In the genomic region with DNA sequence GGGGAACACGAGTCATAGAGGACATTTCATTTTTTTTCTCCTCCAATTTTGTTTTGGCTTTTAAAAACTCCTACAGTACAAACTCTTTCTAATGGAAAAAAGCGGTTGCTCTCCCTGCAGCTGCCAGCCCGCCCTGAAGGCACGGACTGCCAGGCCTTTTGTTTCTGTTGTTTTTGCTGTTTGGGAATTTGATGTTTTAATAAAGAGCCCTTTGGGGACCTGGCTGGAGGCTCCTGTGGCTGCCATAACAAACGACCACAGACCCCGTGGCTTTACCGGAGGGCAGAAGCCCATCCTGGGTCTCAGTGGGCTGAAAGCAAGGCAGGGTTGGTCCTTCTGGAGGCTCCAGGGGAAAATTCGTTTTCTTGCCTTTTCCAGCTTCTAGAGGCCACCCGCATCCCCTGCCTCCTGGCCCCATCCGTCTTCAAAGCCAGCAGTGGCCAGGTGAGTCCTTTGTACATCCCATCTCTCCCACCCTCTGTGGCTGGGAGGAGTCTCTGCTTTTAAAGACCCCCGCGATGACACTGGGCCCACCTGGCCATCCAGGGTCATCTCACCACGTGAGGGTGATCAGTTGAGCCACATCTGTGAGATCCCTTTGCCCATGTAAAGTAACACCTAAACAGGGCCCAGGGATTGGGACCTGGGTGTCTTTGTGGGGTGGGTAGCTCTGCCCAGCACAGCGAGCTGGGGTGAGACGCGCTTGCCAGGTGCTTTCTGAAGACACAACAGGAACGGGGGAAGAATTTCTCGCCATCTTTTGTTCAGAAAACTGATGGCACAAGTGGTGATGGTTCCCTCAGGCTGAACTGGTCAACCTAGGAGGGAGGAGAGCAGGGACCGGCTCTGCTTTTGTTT, we compare ENCODE assay signal across 24 cellular contexts.
DNase-seq lines count a peak whose midpoint lies in the region; ATAC-seq and TF ChIP-seq lines count a peak whose summit lies in the region.
"Had no signal": no experiment of that assay in that cellular context is flagged by ENCODE, and none has a peak within 500 bp of the region (broad histone marks: within the 10 kb centered on the region; RNA-seq: fewer than 3 reads in every experiment).

No MANE protein-coding gene starts in this region.

- H3K23ac ChIP-seq in mesenchymal stem cell (ENCODE audit: low read length in 2 of 2), result no peak overlapping the region

- 98 to 99% methylated on average over 19 of the region's 19 CpGs for WGBS in heart right ventricle, 2 donors
- 95% methylated on average over 19 of the region's 19 CpGs for WGBS in mesenchymal stem cell
- 89 to 93% methylated on average over 15 of the region's 19 CpGs for WGBS in esophagus squamous epithelium, 2 donors

- H3K14ac ChIP-seq in mesenchymal stem cell (ENCODE audit: low read length in 2 of 2), result no peak overlapping the region

- TF ChIP-seq CTCF in heart right ventricle (IDR thresholded peaks at IDR 0.05), result no peak
- TF ChIP-seq CTCF in esophagus squamous epithelium (IDR thresholded peaks at IDR 0.05), result no peak

- H3K4me3 ChIP-seq in heart right ventricle (no peak overlapping the region), mesenchymal stem cell (ENCODE audit: insufficient read depth in 1 of 2, low read depth in 1 of 2, low read length in 2 of 2) (no peak overlapping the region), esophagus squamous epithelium (no peak overlapping the region)
- H3K4me3 ChIP-seq: ascending aorta, esophagus muscularis mucosa, SJSA1, stomach had no signal

- H3K36me3 ChIP-seq in heart right ventricle (peaks cover 0 to 60% (median 3%) of the 10 kb centered on the region in 9 donors), mesenchymal stem cell (ENCODE audit: control insufficient read depth in 1 of 2, insufficient read depth in 2 of 2, low read depth in 1 of 2, low read length in 2 of 2) (peaks cover 11 to 58% of the 10 kb centered on the region in 2 experiments), esophagus squamous epithelium (peaks cover 0 to 89% (median 6%) of the 10 kb centered on the region in 3 donors)

- no peak for TF ChIP-seq POLR2A in esophagus squamous epithelium (IDR thresholded peaks at IDR 0.05)

- no peak overlapping the region for H3K4me2 ChIP-seq in mesenchymal stem cell (ENCODE audit: low read length, poor library complexity, severe bottlenecking)

- intact Hi-C loops in Right ventricle myocardium superior (cut with DNase I), result no loop called here
- intact Hi-C loops in heart right ventricle (cut with DNase I), result loop anchor here in 1 of 10 donors (10.0 kb wide), 1 partner anchor 80 kb away; no protein-coding TSS in a partner anchor
- intact Hi-C loops in esophagus squamous epithelium (cut with DNase I), result no loop called here

- H4K91ac ChIP-seq in mesenchymal stem cell (ENCODE audit: low read length), result no peak overlapping the region

- no peak overlapping the region for H2BK120ac ChIP-seq in mesenchymal stem cell (ENCODE audit: low read depth, low read length)

- H3K79me1 ChIP-seq in mesenchymal stem cell (replicated peaks; ENCODE audit: low read length, poor library complexity, severe bottlenecking), result peaks cover 38% of the 10 kb centered on the region

- H2AK5ac ChIP-seq in mesenchymal stem cell (ENCODE audit: low read length, severe bottlenecking), result no peak overlapping the region

- H2BK5ac ChIP-seq in mesenchymal stem cell (ENCODE audit: low read depth, low read length, poor library complexity, severe bottlenecking), result no peak overlapping the region

- DNase-seq in Right ventricle myocardium superior (peak; percentile 19), heart right ventricle (no peak), caudate nucleus (lab: John Stamatoyannopoulos, UW) (no peak), mesenchymal stem cell (no peak), substantia nigra (lab: John Stamatoyannopoulos, UW) (no peak), anterior cingulate cortex (lab: John Stamatoyannopoulos, UW) (no peak), NCI-H2171 treated with DMSO at 0.1 percent for 48 hours (lab: John Stamatoyannopoulos, UW) (no peak), esophagus squamous epithelium (lab: John Stamatoyannopoulos, UW) (no peak)
- DNase-seq: activated CD4-positive, alpha-beta T cell treated with anti-CD3 and anti-CD28 coated beads for 1 hour; activated CD8-positive, alpha-beta T cell treated with anti-CD3 and anti-CD28 coated beads, Interleukin-2, amount 10 ng/mL, durations not matched to agents 7 days and 5 days; activated naive CD4-positive, alpha-beta T cell treated with anti-CD3 and anti-CD28 coated beads, Interleukin-2, amount 10 ng/mL, durations not matched to agents 7 days and 5 days; activated T-cell treated with anti-CD3 and anti-CD28 coated beads, Interleukin-2, amount 50 U/mL, for 48 hours; effector CD8-positive, alpha-beta T cell; head of caudate nucleus; NCI-H1105 treated with DMSO at 0.1 percent for 48 hours; NCI-H2081; NCI-H446 treated with DMSO at 0.1 percent for 48 hours; stimulated activated CD4-positive, alpha-beta T cell treated with anti-CD3 and anti-CD28 coated beads, Interleukin-4, amount 100 ng/mL, for 24 hours; stomach had no signal

- H3K4me1 ChIP-seq in heart right ventricle, result peaks cover 0 to 25% (median 20%) of the 10 kb centered on the region in 9 donors
- peaks cover 35% of the 10 kb centered on the region for H3K4me1 ChIP-seq in mesenchymal stem cell (ENCODE audit: control insufficient read depth, insufficient read depth, low read depth, low read length)
- peaks cover 0 to 25% (median 7%) of the 10 kb centered on the region in 3 donors for H3K4me1 ChIP-seq in esophagus squamous epithelium

- H3K27ac ChIP-seq in heart right ventricle, result no peak overlapping the region
- H3K27ac ChIP-seq in caudate nucleus (ENCODE audit: low read depth, low read length), result peak overlapping the region; percentile 11
- H3K27ac ChIP-seq in mesenchymal stem cell (ENCODE audit: low read length, poor library complexity, severe bottlenecking), result no peak overlapping the region
- peak overlapping the region; percentile 30 for H3K27ac ChIP-seq in substantia nigra (ENCODE audit: low read depth, low read length, poor library complexity, severe bottlenecking)
- H3K27ac ChIP-seq in esophagus squamous epithelium, result no peak overlapping the region
- H3K27ac ChIP-seq: ascending aorta, esophagus muscularis mucosa, neutrophil, SJSA1, stomach had no signal

- no peak for ATAC-seq in Right ventricle myocardium superior (ENCODE audit: poor library complexity)
- no peak for ATAC-seq in heart right ventricle
- ATAC-seq: activated CD8-positive, alpha-beta T cell treated with anti-CD3 and anti-CD28 coated beads, Interleukin-2, amount 10 ng/mL, durations not matched to agents 7 days and 5 days; Panc1 had no signal

- no peak overlapping the region for H2BK12ac ChIP-seq in mesenchymal stem cell (ENCODE audit: low read length in 2 of 2)

- peak overlapping the region; percentile 72 for H3K9ac ChIP-seq in mesenchymal stem cell (ENCODE audit: low read length)

- H3K9me3 ChIP-seq in heart right ventricle (no peaks in the 10 kb centered on the region), mesenchymal stem cell (ENCODE audit: control insufficient read depth, low read length) (no peaks in the 10 kb centered on the region), esophagus squamous epithelium (no peaks in the 10 kb centered on the region)
- H3K9me3 ChIP-seq: ascending aorta, esophagus muscularis mucosa, neutrophil, SJSA1, stomach had no signal

- H3K4ac ChIP-seq in mesenchymal stem cell (ENCODE audit: low read depth in 1 of 2, low read length in 2 of 2), result peak overlapping the region in 1 of 2 experiments; percentile 46

- H4K8ac ChIP-seq in mesenchymal stem cell (ENCODE audit: low read length), result no peak overlapping the region

- H3K27me3 ChIP-seq in heart right ventricle (no peaks in the 10 kb centered on the region), mesenchymal stem cell (ENCODE audit: control insufficient read depth in 1 of 2, insufficient read depth in 1 of 2, low read length in 2 of 2) (no peaks in the 10 kb centered on the region), esophagus squamous epithelium (no peaks in the 10 kb centered on the region)
- H3K27me3 ChIP-seq: ascending aorta, esophagus muscularis mucosa, neutrophil, SJSA1, stomach had no signal

- no peak overlapping the region for H2BK15ac ChIP-seq in mesenchymal stem cell (ENCODE audit: low read depth, poor library complexity, severe bottlenecking)

- H2AFZ ChIP-seq in mesenchymal stem cell (ENCODE audit: low read depth, low read length), result no peak overlapping the region

- H3K18ac ChIP-seq in mesenchymal stem cell (ENCODE audit: low read depth in 1 of 2, low read length in 2 of 2), result no peak overlapping the region

Comparison
In these comparisons a context has a peak if more than half of its experiments do, and no peak if none do; other contexts are left out.
1. H3K27ac ChIP-seq: peak in caudate nucleus (single experiment) and substantia nigra (single experiment); none in heart right ventricle (0 of 10), mesenchymal stem cell (single experiment) and esophagus squamous epithelium (0 of 4).